In the genomic region with DNA sequence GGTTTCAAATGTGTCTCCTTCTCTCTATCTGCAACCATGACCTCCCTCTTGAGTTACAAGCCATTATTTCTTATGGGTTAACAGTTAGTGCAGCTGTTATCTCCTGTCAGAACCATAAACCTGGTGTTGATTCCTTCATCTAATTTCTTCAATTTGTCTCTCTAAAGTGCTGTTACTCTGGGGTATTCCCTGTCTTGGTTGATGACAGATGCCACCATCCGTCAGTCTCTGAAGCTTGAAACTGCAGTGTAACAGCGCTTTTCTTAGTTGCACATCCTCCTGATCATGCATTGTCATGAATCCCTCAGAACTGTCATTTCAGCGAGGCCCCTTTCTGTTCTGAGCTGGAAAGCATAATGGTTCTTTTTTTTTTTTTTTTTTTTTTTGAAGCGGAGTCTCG, we compare ENCODE assay signal across 22 cellular contexts.
DNase-seq lines count a peak whose midpoint lies in the region; ATAC-seq and TF ChIP-seq lines count a peak whose summit lies in the region.
"Had no signal": no experiment of that assay in that cellular context is flagged by ENCODE, and none has a peak within 500 bp of the region (broad histone marks: within the 10 kb centered on the region; RNA-seq: fewer than 3 reads in every experiment).

No MANE protein-coding gene starts in this region.

- no peak overlapping the region for H3K4me3 ChIP-seq in SJCRH30
- H3K4me3 ChIP-seq: SJSA1 had no signal

- no peaks in the 10 kb centered on the region for H3K36me3 Mint-ChIP-seq in activated CD4-positive, alpha-beta T cell treated with anti-CD3 and anti-CD28 coated beads for 36 hours (ENCODE audit: low read depth)
- no peaks in the 10 kb centered on the region for H3K36me3 Mint-ChIP-seq in activated CD4-positive, alpha-beta T cell treated with anti-CD3 and anti-CD28 coated beads, Interleukin-2, amount 10 ng/mL, durations not matched to agents 7 days and 5 days (ENCODE audit: low read depth)
- peaks cover under 1% of the 10 kb centered on the region for H3K36me3 Mint-ChIP-seq in CD4-positive, alpha-beta T cell (ENCODE audit: low read depth)

- H3K27me3 Mint-ChIP-seq in activated CD4-positive, alpha-beta T cell treated with anti-CD3 and anti-CD28 coated beads for 36 hours, result no peaks in the 10 kb centered on the region
- H3K27me3 Mint-ChIP-seq in activated CD4-positive, alpha-beta T cell treated with anti-CD3 and anti-CD28 coated beads, Interleukin-2, amount 10 ng/mL, durations not matched to agents 7 days and 5 days, result no peaks in the 10 kb centered on the region
- no peaks in the 10 kb centered on the region for H3K27me3 Mint-ChIP-seq in CD4-positive, alpha-beta T cell

- CTCF ChIA-PET in activated CD4-positive, alpha-beta T cell treated with anti-CD3 and anti-CD28 coated beads for 36 hours (lab: Charles Lee), result interaction anchor here (1.3 kb wide), 1 partner anchor 10 kb away, joined by 3 read pairs; no protein-coding TSS in a partner anchor
- CTCF ChIA-PET in activated CD4-positive, alpha-beta T cell treated with anti-CD3 and anti-CD28 coated beads, Interleukin-2, amount 10 ng/mL, durations not matched to agents 7 days and 5 days (lab: Charles Lee), result interaction anchor here (0.5 to 1.1 kb wide), 2 partner anchors 23 to 128 kb away, joined by 3 read pairs; no protein-coding TSS in a partner anchor
- CTCF ChIA-PET in CD4-positive, alpha-beta T cell (lab: Charles Lee), result interaction anchor here (0.9 kb wide), 1 partner anchor 10 kb away, joined by 4 read pairs; no protein-coding TSS in a partner anchor

- peaks cover 20% of the 10 kb centered on the region for H3K4me1 ChIP-seq in SJCRH30

- H3K27me3 ChIP-seq in CD4-positive, alpha-beta T cell (ENCODE audit: control insufficient read depth, insufficient read depth, low read length), result no peaks in the 10 kb centered on the region
- H3K27me3 ChIP-seq in SJCRH30, result no peaks in the 10 kb centered on the region
- H3K27me3 ChIP-seq: SJSA1 had no signal

- H3K9me3 ChIP-seq in CD4-positive, alpha-beta T cell (ENCODE audit: control insufficient read depth, low read length), result peaks cover 7% of the 10 kb centered on the region
- 0 out of 2 replicates have a peak, but pooled peaks cover 3% of the 10 kb centered on the region for H3K9me3 ChIP-seq in SJCRH30 (replicated peaks)

- peak; percentile 27 for DNase-seq in activated CD4-positive, alpha-beta T cell treated with anti-CD3 and anti-CD28 coated beads for 36 hours
- no peak for DNase-seq in activated CD4-positive, alpha-beta T cell treated with anti-CD3 and anti-CD28 coated beads, Interleukin-2, amount 10 ng/mL, durations not matched to agents 7 days and 5 days
- DNase-seq in CD4-positive, alpha-beta T cell, result no peak
- DNase-seq in SJCRH30 (peak; percentile 50 to 79), retina (peak; percentile 18), superior temporal gyrus (ENCODE audit: extremely low spot score) (no peak)
- DNase-seq: DMS153; DND-41; NCI-H1092 treated with DMSO at 0.1 percent for 48 hours; NCI-H1436 treated with DMSO at 0.1 percent for 48 hours; NCI-H1930; NCI-H2107; NCI-H446 treated with DMSO at 0.1 percent for 48 hours; NCI-H526; NCI-H82; NK-92 treated with Interleukin-12 subunit alpha and Interleukin-12 subunit beta, amount 100 ng/mL, for 24 hours; PC-3 had no signal

- intact Hi-C loops in activated CD4-positive, alpha-beta T cell treated with anti-CD3 and anti-CD28 coated beads for 36 hours (cut with DNase I, micrococcal nuclease), result no loop called here
- intact Hi-C loops in CD4-positive, alpha-beta T cell (cut with DNase I, micrococcal nuclease), result no loop called here

- no peak overlapping the region for H3K4me3 Mint-ChIP-seq in activated CD4-positive, alpha-beta T cell treated with anti-CD3 and anti-CD28 coated beads for 36 hours
- H3K4me3 Mint-ChIP-seq in activated CD4-positive, alpha-beta T cell treated with anti-CD3 and anti-CD28 coated beads, Interleukin-2, amount 10 ng/mL, durations not matched to agents 7 days and 5 days, result no peak overlapping the region
- H3K4me3 Mint-ChIP-seq in CD4-positive, alpha-beta T cell, result no peak overlapping the region

- no peak overlapping the region for H3K27ac Mint-ChIP-seq in activated CD4-positive, alpha-beta T cell treated with anti-CD3 and anti-CD28 coated beads for 36 hours
- H3K27ac Mint-ChIP-seq in activated CD4-positive, alpha-beta T cell treated with anti-CD3 and anti-CD28 coated beads, Interleukin-2, amount 10 ng/mL, durations not matched to agents 7 days and 5 days, result no peak overlapping the region
- H3K27ac Mint-ChIP-seq in CD4-positive, alpha-beta T cell, result no peak overlapping the region

- ATAC-seq in activated CD4-positive, alpha-beta T cell treated with anti-CD3 and anti-CD28 coated beads for 36 hours, result peak; percentile 83
- ATAC-seq in CD4-positive, alpha-beta T cell (ENCODE audit: poor library complexity), result peak; percentile 11
- no peak for ATAC-seq in HG03432 (IDR thresholded peaks at IDR 0.05; ENCODE audit: unreplicated experiment)
- ATAC-seq: HCT116, PC-3, Right ventricle myocardium inferior had no signal

- TF ChIP-seq CTCF in CD4-positive, alpha-beta T cell (IDR thresholded peaks at IDR 0.05), result no peak

- H3K9me3 Mint-ChIP-seq in activated CD4-positive, alpha-beta T cell treated with anti-CD3 and anti-CD28 coated beads for 36 hours (ENCODE audit: low read depth), result peaks cover 7% of the 10 kb centered on the region
- H3K9me3 Mint-ChIP-seq in activated CD4-positive, alpha-beta T cell treated with anti-CD3 and anti-CD28 coated beads, Interleukin-2, amount 10 ng/mL, durations not matched to agents 7 days and 5 days, result no peaks in the 10 kb centered on the region
- H3K9me3 Mint-ChIP-seq in CD4-positive, alpha-beta T cell, result peaks cover 5% of the 10 kb centered on the region

- no peak overlapping the region for H3K27ac ChIP-seq in CD4-positive, alpha-beta T cell (ENCODE audit: low read depth, low read length)
- peak overlapping the region; percentile 38 for H3K27ac ChIP-seq in SJCRH30
- H3K27ac ChIP-seq: HL-60 had no signal

- H3K4me1 Mint-ChIP-seq in activated CD4-positive, alpha-beta T cell treated with anti-CD3 and anti-CD28 coated beads for 36 hours, result peaks cover 23% of the 10 kb centered on the region
- peaks cover 18% of the 10 kb centered on the region for H3K4me1 Mint-ChIP-seq in activated CD4-positive, alpha-beta T cell treated with anti-CD3 and anti-CD28 coated beads, Interleukin-2, amount 10 ng/mL, durations not matched to agents 7 days and 5 days
- H3K4me1 Mint-ChIP-seq in CD4-positive, alpha-beta T cell (ENCODE audit: low read depth), result peaks cover 19% of the 10 kb centered on the region

- POLR2A ChIA-PET in activated CD4-positive, alpha-beta T cell treated with anti-CD3 and anti-CD28 coated beads for 36 hours (lab: Charles Lee), result interaction anchor here (0.6 to 0.8 kb wide), 2 partner anchors 64 to 349 kb away, joined by 5 to 6 read pairs; no protein-coding TSS in a partner anchor
- POLR2A ChIA-PET in activated CD4-positive, alpha-beta T cell treated with anti-CD3 and anti-CD28 coated beads, Interleukin-2, amount 10 ng/mL, durations not matched to agents 7 days and 5 days (lab: Charles Lee), result no interaction called here
- POLR2A ChIA-PET in CD4-positive, alpha-beta T cell (lab: Charles Lee), result interaction anchor here (0.7 kb wide), 1 partner anchor 33 kb away, joined by 3 read pairs; no protein-coding TSS in a partner anchor

- H3K36me3 ChIP-seq in SJCRH30, result no peaks in the 10 kb centered on the region
- H3K36me3 ChIP-seq: SJSA1 had no signal

Comparison
In these comparisons a context has a peak if more than half of its experiments do, and no peak if none do; other contexts are left out.
1. DNase-seq: peak in activated CD4-positive, alpha-beta T cell treated with anti-CD3 and anti-CD28 coated beads for 36 hours (single experiment), SJCRH30 (2 of 2) and retina (single experiment); none in activated CD4-positive, alpha-beta T cell treated with anti-CD3 and anti-CD28 coated beads, Interleukin-2, amount 10 ng/mL, durations not matched to agents 7 days and 5 days (single experiment), CD4-positive, alpha-beta T cell (0 of 10) and superior temporal gyrus (single experiment).